18 cellular contexts compared by ENCODE assay signal in genomic region chr7:1946025-1946424, GRCh38.
DNase-seq lines count a peak whose midpoint lies in the region; ATAC-seq and TF ChIP-seq lines count a peak whose summit lies in the region.
"Had no signal": no experiment of that assay in that cellular context is flagged by ENCODE, and none has a peak within 500 bp of the region (broad histone marks: within the 10 kb centered on the region; RNA-seq: fewer than 3 reads in every experiment).

No MANE protein-coding gene starts in this region.

- H3K27me3 Mint-ChIP-seq in stimulated activated naive CD8-positive, alpha-beta T cell treated with anti-CD3 and anti-CD28 coated beads, Interleukin-15, amount 100 ng/mL, for 72 hours: peaks cover 9% of the 10 kb centered on the region
- H3K27me3 Mint-ChIP-seq: CD4-positive, alpha-beta memory T cell had no signal

- H3K27ac ChIP-seq in HUES6 (ENCODE audit: low read depth, low read length) (0 out of 2 replicates have a peak overlapping the region, but pooled peaks have one; percentile 5), sigmoid colon (no peak overlapping the region)
- H3K27ac ChIP-seq: Peyer's patch had no signal

- H3K4me3 Mint-ChIP-seq in stimulated activated naive CD8-positive, alpha-beta T cell treated with anti-CD3 and anti-CD28 coated beads, Interleukin-15, amount 100 ng/mL, for 72 hours: no peak overlapping the region
- H3K4me3 Mint-ChIP-seq: CD4-positive, alpha-beta memory T cell had no signal

- H3K27me3 ChIP-seq in BE2C (no peaks in the 10 kb centered on the region), HUES6 (ENCODE audit: control insufficient read depth, insufficient read depth, low read length) (no peaks in the 10 kb centered on the region), sigmoid colon (no peaks in the 10 kb centered on the region)
- H3K27me3 ChIP-seq: Peyer's patch had no signal

- WGBS in sigmoid colon, 2 donors: 94% methylated on average over 10 of the region's 10 CpGs

- peaks cover 4% of the 10 kb centered on the region; the same call in 1 of the 2 replicates for H3K4me1 ChIP-seq in BE2C
- peaks cover 24% of the 10 kb centered on the region; the same call in 1 of the 2 replicates for H3K4me1 ChIP-seq in HUES6 (ENCODE audit: control insufficient read depth, insufficient read depth, low read length)
- peaks cover 0 to 5% (median 0%) of the 10 kb centered on the region in 4 donors for H3K4me1 ChIP-seq in sigmoid colon

- intact Hi-C loops in left ventricle myocardium superior (cut with micrococcal nuclease): no loop called here
- intact Hi-C loops in sigmoid colon (cut with DNase I): no loop called here

- H3K4me3 ChIP-seq in BE2C (ENCODE audit: low read depth, low read length) (no peak overlapping the region), HUES6 (ENCODE audit: low read depth, low read length) (no peak overlapping the region), sigmoid colon (no peak overlapping the region)
- H3K4me3 ChIP-seq: Peyer's patch had no signal

- no peak for ATAC-seq in left ventricle myocardium superior
- ATAC-seq in stimulated activated naive CD8-positive, alpha-beta T cell treated with anti-CD3 and anti-CD28 coated beads, Interleukin-15, amount 100 ng/mL, for 72 hours: no peak

- no peak for TF ChIP-seq CTCF in BE2C (IDR thresholded peaks at IDR 0.05; ENCODE audit: low read depth, low read length)
- TF ChIP-seq CTCF in sigmoid colon (IDR thresholded peaks at IDR 0.05): no peak

- no peak overlapping the region for H3K9ac ChIP-seq in HUES6 (ENCODE audit: low read length)
- H3K9ac ChIP-seq: SK-N-SH had no signal

- TF ChIP-seq EP300 in sigmoid colon (IDR thresholded peaks at IDR 0.05): no peak

- H3K9me3 ChIP-seq in BE2C (no peaks in the 10 kb centered on the region), HUES6 (ENCODE audit: control insufficient read depth, insufficient read depth, low read depth, low read length) (no peaks in the 10 kb centered on the region), sigmoid colon (no peaks in the 10 kb centered on the region)
- H3K9me3 ChIP-seq: Peyer's patch, SK-N-SH had no signal

- H3K27ac Mint-ChIP-seq in stimulated activated naive CD8-positive, alpha-beta T cell treated with anti-CD3 and anti-CD28 coated beads, Interleukin-15, amount 100 ng/mL, for 72 hours: no peak overlapping the region

- no peaks in the 10 kb centered on the region for H3K36me3 ChIP-seq in BE2C
- no peaks in the 10 kb centered on the region for H3K36me3 ChIP-seq in HUES6 (ENCODE audit: control insufficient read depth, insufficient read depth, low read length)
- H3K36me3 ChIP-seq in sigmoid colon: no peaks in the 10 kb centered on the region
- H3K36me3 ChIP-seq: Peyer's patch had no signal

- DNase-seq in BE2C: peak; percentile 2
- peak; percentile 10 for DNase-seq in left ventricle myocardium superior
- peak; percentile 53 for DNase-seq in sigmoid colon
- no peak for DNase-seq in AG08395 (ENCODE audit: low spot score)
- no peak for DNase-seq in stimulated activated naive CD8-positive, alpha-beta T cell treated with anti-CD3 and anti-CD28 coated beads, Interleukin-15, amount 100 ng/mL, for 72 hours
- no peak for DNase-seq in AML-193 (lab: John Stamatoyannopoulos, UW)
- DNase-seq: CD4-positive, alpha-beta memory T cell; DMS153; GDM1; IMR-90; NCI-H1092 treated with DMSO at 0.1 percent for 48 hours; NCI-H2081 treated with DMSO at 0.1 percent for 48 hours; NCI-H446 treated with DMSO at 0.1 percent for 48 hours; NCI-H69; SHP77; SK-N-SH had no signal

- no peaks in the 10 kb centered on the region for H3K9me3 Mint-ChIP-seq in stimulated activated naive CD8-positive, alpha-beta T cell treated with anti-CD3 and anti-CD28 coated beads, Interleukin-15, amount 100 ng/mL, for 72 hours
- H3K9me3 Mint-ChIP-seq: CD4-positive, alpha-beta memory T cell had no signal

- no peak for TF ChIP-seq POLR2A in sigmoid colon (IDR thresholded peaks at IDR 0.05)

- peaks cover 43% of the 10 kb centered on the region for H3K4me1 Mint-ChIP-seq in stimulated activated naive CD8-positive, alpha-beta T cell treated with anti-CD3 and anti-CD28 coated beads, Interleukin-15, amount 100 ng/mL, for 72 hours

Comparison
In these comparisons a context has a peak if more than half of its experiments do, and no peak if none do; other contexts are left out.
1. DNase-seq: peak in BE2C (single experiment), left ventricle myocardium superior (single experiment) and sigmoid colon (single experiment); none in AG08395 (single experiment), stimulated activated naive CD8-positive, alpha-beta T cell treated with anti-CD3 and anti-CD28 coated beads, Interleukin-15, amount 100 ng/mL, for 72 hours (0 of 2) and AML-193 (0 of 2).